18 cellular contexts compared by ENCODE assay signal in genomic region chr11:119874660-119875238, GRCh38.
"Had no signal": no experiment of that assay in that cellular context is flagged by ENCODE, and none has a peak within 500 bp of the region (broad histone marks: within the 10 kb centered on the region; RNA-seq: fewer than 3 reads in every experiment).

No MANE protein-coding gene starts in this region.

- DNase-seq: activated CD4-positive, alpha-beta memory T cell treated with anti-CD3 and anti-CD28 coated beads for 36 hours; activated CD4-positive, alpha-beta T cell treated with anti-CD3 and anti-CD28 coated beads for 1 hour; activated gamma-delta T cell; activated T-cell treated with anti-CD3 and anti-CD28 coated beads, Interleukin-2, amount 50 U/mL, for 4 hours; amygdala; glutamatergic neuron; immature natural killer cell; left colon; mammary epithelial cell; ovary; stimulated activated CD4-positive, alpha-beta T cell treated with anti-CD3 and anti-CD28 coated beads, Interleukin-15, amount 100 ng/mL, for 24 hours; stomach; thyroid gland had no signal

- H3K27me3 Mint-ChIP-seq: brain had no signal

- H3K4me3 ChIP-seq: ovary, stomach, thyroid gland, vagina had no signal

- H3K4me3 Mint-ChIP-seq: activated CD4-positive, alpha-beta memory T cell treated with anti-CD3 and anti-CD28 coated beads for 36 hours; activated naive CD8-positive, alpha-beta T cell; activated T-cell treated with anti-CD3 and anti-CD28 coated beads, Interleukin-2, amount 50 U/mL, for 4 hours; brain; immature natural killer cell; nephron; T-helper 2 cell treated with Interferon-gamma antibody and Interleukin-4, amounts not matched to agents 5 μg/mL and 100 μg/mL, for 36 hours had no signal

- H3K4me1 Mint-ChIP-seq: immature natural killer cell, nephron had no signal

- ATAC-seq: activated T-cell treated with anti-CD3 and anti-CD28 coated beads, Interleukin-2, amount 50 U/mL, for 4 hours; left colon had no signal

- H3K4me1 ChIP-seq: thyroid gland had no signal

- H3K27ac ChIP-seq: ovary, stomach, thyroid gland, vagina had no signal

- H3K9me3 ChIP-seq: ovary, stomach, thyroid gland, vagina had no signal

- H3K27ac Mint-ChIP-seq: activated CD4-positive, alpha-beta memory T cell treated with anti-CD3 and anti-CD28 coated beads for 36 hours; activated naive CD8-positive, alpha-beta T cell; immature natural killer cell; nephron; T-helper 2 cell treated with Interferon-gamma antibody and Interleukin-4, amounts not matched to agents 5 μg/mL and 100 μg/mL, for 36 hours had no signal

- H3K9me3 Mint-ChIP-seq: activated CD4-positive, alpha-beta memory T cell treated with anti-CD3 and anti-CD28 coated beads for 36 hours; activated T-cell treated with anti-CD3 and anti-CD28 coated beads, Interleukin-2, amount 50 U/mL, for 4 hours; brain; immature natural killer cell; nephron; T-helper 2 cell treated with Interferon-gamma antibody and Interleukin-4, amounts not matched to agents 5 μg/mL and 100 μg/mL, for 36 hours had no signal

- H3K27me3 ChIP-seq: ovary, thyroid gland, vagina had no signal

- H3K36me3 ChIP-seq: ovary, stomach, thyroid gland, vagina had no signal

- H3K36me3 Mint-ChIP-seq: activated CD4-positive, alpha-beta memory T cell treated with anti-CD3 and anti-CD28 coated beads for 36 hours; activated naive CD8-positive, alpha-beta T cell; brain; immature natural killer cell had no signal
